21 cellular contexts compared by ENCODE assay signal in genomic region chr13:104872153-104872552, GRCh38.
"Had no signal": no experiment of that assay in that cellular context is flagged by ENCODE, and none has a peak within 500 bp of the region (broad histone marks: within the 10 kb centered on the region; RNA-seq: fewer than 3 reads in every experiment).

No MANE protein-coding gene starts in this region.

- H2AFZ ChIP-seq: hepatocyte had no signal

- H3K4me3 ChIP-seq: coronary artery, hepatocyte, spleen, testis, tibial nerve had no signal

- H3K27ac ChIP-seq: coronary artery, foreskin keratinocyte, hepatocyte, spleen, testis, tibial nerve had no signal

- H3K4me1 Mint-ChIP-seq: nephron; stimulated activated memory B cell treated with anti-CD40 and anti-IgM and Interleukin-4, amounts not matched to agents 10 μg/mL and 1 μg/mL and 100 μg/mL, for 72 hours had no signal

- H3K36me3 ChIP-seq: spleen, tibial nerve had no signal

- ATAC-seq: foreskin keratinocyte; left lobe of liver; sciatic nerve; stimulated activated memory B cell treated with anti-CD40 and anti-IgM and Interleukin-4, amounts not matched to agents 10 μg/mL and 1 μg/mL and 100 μg/mL, for 72 hours; stimulated activated naive CD8-positive, alpha-beta T cell treated with anti-CD3 and anti-CD28 coated beads, Interleukin-15, amount 100 ng/mL, for 72 hours had no signal

- DNase-seq: effector CD4-positive, alpha-beta T cell; endodermal cell; erythroblast; foreskin keratinocyte; head of caudate nucleus; kidney glomerular epithelial cell; mammary epithelial cell; posterior cingulate gyrus; spleen; stimulated activated CD4-positive, alpha-beta T cell treated with anti-CD3 and anti-CD28 coated beads, Interleukin-15, amount 100 ng/mL, for 24 hours; stimulated activated CD4-positive, alpha-beta T cell treated with anti-CD3 and anti-CD28 coated beads, Interleukin-1b, Interleukin-23, amount 100 ng/mL, for 48 hours; stimulated activated CD4-positive, alpha-beta T cell treated with anti-CD3 and anti-CD28 coated beads, Interleukin-4, amount 100 ng/mL, for 24 hours; stimulated activated naive CD8-positive, alpha-beta T cell treated with anti-CD3 and anti-CD28 coated beads, Interleukin-15, amount 100 ng/mL, for 72 hours; testis had no signal

- H3K36me3 Mint-ChIP-seq: stimulated activated memory B cell treated with anti-CD40 and anti-IgM and Interleukin-4, amounts not matched to agents 10 μg/mL and 1 μg/mL and 100 μg/mL, for 72 hours had no signal

- H3K27ac Mint-ChIP-seq: endodermal cell; nephron; stimulated activated memory B cell treated with anti-CD40 and anti-IgM and Interleukin-4, amounts not matched to agents 10 μg/mL and 1 μg/mL and 100 μg/mL, for 72 hours; stimulated activated naive CD8-positive, alpha-beta T cell treated with anti-CD3 and anti-CD28 coated beads, Interleukin-15, amount 100 ng/mL, for 72 hours had no signal

- H3K4me1 ChIP-seq: foreskin keratinocyte, spleen, testis, tibial nerve had no signal

- H3K4me3 Mint-ChIP-seq: endodermal cell; nephron; stimulated activated memory B cell treated with anti-CD40 and anti-IgM and Interleukin-4, amounts not matched to agents 10 μg/mL and 1 μg/mL and 100 μg/mL, for 72 hours; stimulated activated naive CD8-positive, alpha-beta T cell treated with anti-CD3 and anti-CD28 coated beads, Interleukin-15, amount 100 ng/mL, for 72 hours had no signal

- H3K4me2 ChIP-seq: hepatocyte had no signal

- H3K9me3 ChIP-seq: testis had no signal

- H3K9me3 Mint-ChIP-seq: nephron had no signal

- H3K27me3 Mint-ChIP-seq: stimulated activated memory B cell treated with anti-CD40 and anti-IgM and Interleukin-4, amounts not matched to agents 10 μg/mL and 1 μg/mL and 100 μg/mL, for 72 hours; stimulated activated naive CD8-positive, alpha-beta T cell treated with anti-CD3 and anti-CD28 coated beads, Interleukin-15, amount 100 ng/mL, for 72 hours had no signal

- H3K27me3 ChIP-seq: foreskin keratinocyte, hepatocyte, spleen, testis, tibial nerve had no signal

- H3K79me2 ChIP-seq: hepatocyte had no signal
